In genomic region chr10:70917635-70918034, GRCh38 we compare ENCODE assay signal across 21 cellular contexts. TPM values are rescaled to one million over a fixed set of nuclear protein-coding genes. Genes with fewer than 3 reads are reported as not detected.
DNase-seq lines count a peak whose midpoint lies in the region; ATAC-seq, FAIRE-seq and TF ChIP-seq lines count a peak whose summit lies in the region.
"Had no signal": no experiment of that assay in that cellular context is flagged by ENCODE, and none has a peak within 500 bp of the region (broad histone marks: within the 10 kb centered on the region; RNA-seq: fewer than 3 reads in every experiment).

No MANE protein-coding gene starts in this region.

- no peaks in the 10 kb centered on the region for H3K79me2 ChIP-seq in K562 (ENCODE audit: control insufficient read depth, insufficient read depth, low read length)

- no peak overlapping the region for H4K91ac ChIP-seq in neuronal stem cell (ENCODE audit: low read depth, low read length, poor library complexity)

- H2BK15ac ChIP-seq in neuronal stem cell (ENCODE audit: low read length), result no peak overlapping the region

- H3K27me3 ChIP-seq in heart right ventricle, result peaks cover 0 to 38% (median 9%) of the 10 kb centered on the region in 7 donors
- peaks cover 36 to 87% of the 10 kb centered on the region in 2 experiments for H3K27me3 ChIP-seq in K562 (ENCODE audit: control insufficient read depth in 2 of 2, insufficient read depth in 2 of 2, low read length in 2 of 2)
- peaks cover 0 to 48% (median 0%) of the 10 kb centered on the region in 3 experiments for H3K27me3 ChIP-seq in neuronal stem cell (ENCODE audit: control insufficient read depth in 3 of 3, insufficient read depth in 3 of 3, low read depth in 1 of 3, low read length in 3 of 3)
- H3K27me3 ChIP-seq in aorta (ENCODE audit: control insufficient read depth in 1 of 2, insufficient read depth in 2 of 2, low read length in 1 of 2), result no peaks in the 10 kb centered on the region
- no peaks in the 10 kb centered on the region for H3K27me3 ChIP-seq in thyroid gland

- H2BK120ac ChIP-seq in neuronal stem cell (ENCODE audit: low read depth, low read length), result no peak overlapping the region

- no peaks in the 10 kb centered on the region for H3K79me1 ChIP-seq in neuronal stem cell (ENCODE audit: low read depth, low read length)

- no peak for FAIRE-seq in K562 (lab: Jason Lieb, UNC)
- FAIRE-seq: A204.1, D721Med, G401.6, GM12891, GM19239, H1, HTR-8/SVneo had no signal

- no peak overlapping the region for H3K4me3 ChIP-seq in heart right ventricle
- no peak overlapping the region for H3K4me3 ChIP-seq in K562
- H3K4me3 ChIP-seq in neuronal stem cell (ENCODE audit: low read length in 2 of 2), result no peak overlapping the region
- no peak overlapping the region for H3K4me3 ChIP-seq in aorta (ENCODE audit: low read length in 2 of 2)
- no peak overlapping the region for H3K4me3 ChIP-seq in thyroid gland (replicated peaks in 1 of 3)

- H3K9ac ChIP-seq in K562 (ENCODE audit: insufficient read depth in 1 of 2, low read depth in 2 of 2, low read length in 2 of 2) (no peak overlapping the region), neuronal stem cell (ENCODE audit: low read depth, low read length, poor library complexity) (no peak overlapping the region)

- TF ChIP-seq POLR2A in K562 (conservative IDR thresholded peaks at IDR 0.05) (no peak), thyroid gland (IDR thresholded peaks at IDR 0.05) (no peak)

- no peak overlapping the region for H2BK5ac ChIP-seq in neuronal stem cell (ENCODE audit: low read length)

- no peak overlapping the region for H3K14ac ChIP-seq in neuronal stem cell (ENCODE audit: low read length)

- peaks cover 17% of the 10 kb centered on the region for H4K20me1 ChIP-seq in K562 (replicated peaks; ENCODE audit: control insufficient read depth, insufficient read depth, low read length)

- no TSS peak for BruUV-seq in K562 (replicated peaks; lab: Mats Ljungman, UMichigan)

- no peaks in the 10 kb centered on the region for H3K36me3 ChIP-seq in heart right ventricle
- H3K36me3 ChIP-seq in K562 (ENCODE audit: control insufficient read depth, insufficient read depth, low read length), result no peaks in the 10 kb centered on the region
- no peaks in the 10 kb centered on the region for H3K36me3 ChIP-seq in neuronal stem cell (replicated peaks in 1 of 2; ENCODE audit: control insufficient read depth in 2 of 2, insufficient read depth in 2 of 2, low read length in 2 of 2)
- H3K36me3 ChIP-seq in aorta (ENCODE audit: control insufficient read depth in 1 of 2, insufficient read depth in 2 of 2, low read length in 1 of 2), result no peaks in the 10 kb centered on the region
- H3K36me3 ChIP-seq in thyroid gland, result no peaks in the 10 kb centered on the region

- H3K9me1 ChIP-seq in K562 (ENCODE audit: control insufficient read depth, insufficient read depth, low read length), result no peaks in the 10 kb centered on the region

- TF ChIP-seq RAD21 in K562 (CRISPR knock-in tag; conservative IDR thresholded peaks at IDR 0.05 in 1 of 2, IDR thresholded peaks at IDR 0.05 in 1 of 2), result no peak

- peak overlapping the region; percentile 84 for H3K18ac ChIP-seq in neuronal stem cell (ENCODE audit: low read length)

- no peak overlapping the region for H3K23ac ChIP-seq in neuronal stem cell (ENCODE audit: low read depth, low read length, poor library complexity)

- H3K27ac ChIP-seq in heart right ventricle (no peak overlapping the region), K562 (ENCODE audit: extremely low read depth, low read depth, low read length) (no peak overlapping the region), neuronal stem cell (replicated peaks; ENCODE audit: low read length) (no peak overlapping the region), aorta (ENCODE audit: low read depth in 1 of 2, low read length in 2 of 2) (no peak overlapping the region), thyroid gland (no peak overlapping the region)
- H3K27ac ChIP-seq: C4-2B had no signal

- in situ Hi-C loops in K562 (cut with MboI), result no loop called here

- H3K4me1 ChIP-seq in heart right ventricle (no peaks in the 10 kb centered on the region), K562 (replicated peaks in 1 of 2; ENCODE audit: control insufficient read depth in 2 of 2, insufficient read depth in 2 of 2, low read length in 2 of 2) (peaks cover 0 to 6% of the 10 kb centered on the region in 2 experiments; a peak in 1 of 5 replicates), neuronal stem cell (ENCODE audit: control insufficient read depth in 2 of 2, insufficient read depth in 1 of 2, low read depth in 1 of 2, low read length in 2 of 2) (peaks cover 0 to 3% of the 10 kb centered on the region in 2 donors), aorta (ENCODE audit: control insufficient read depth in 1 of 2, insufficient read depth in 2 of 2, low read length in 2 of 2) (no peaks in the 10 kb centered on the region), thyroid gland (no peaks in the 10 kb centered on the region)
- H3K4me1 ChIP-seq: Caco-2 had no signal

- TF ChIP-seq CTCF in heart right ventricle (IDR thresholded peaks at IDR 0.05) (no peak), K562 (IDR thresholded peaks at IDR 0.05 in 2 of 3, conservative IDR thresholded peaks at IDR 0.05 in 1 of 3; ENCODE audit: insufficient read depth in 2 of 3, low read depth in 1 of 3, low read length in 3 of 3) (no peak), thyroid gland (IDR thresholded peaks at IDR 0.05) (no peak)

- H4K8ac ChIP-seq in neuronal stem cell (ENCODE audit: low read depth, low read length), result no peak overlapping the region

- CTCF ChIA-PET in K562 (lab: Yijun Ruan, JAX; ENCODE audit: low intra/inter-chr PET ratio), result no interaction called here

- intact Hi-C loops in left ventricle myocardium superior (cut with micrococcal nuclease), result no loop called here
- intact Hi-C loops in heart right ventricle (cut with DNase I), result loop anchor here in 1 of 10 donors (5.0 kb wide), 1 partner anchor 360 kb away; no protein-coding TSS in a partner anchor
- intact Hi-C loops in K562 (cut with micrococcal nuclease), result no loop called here
- intact Hi-C loops in aorta (cut with DNase I), result no loop called here
- intact Hi-C loops in thyroid gland (cut with DNase I), result no loop called here

- no peak overlapping the region for H2AK5ac ChIP-seq in neuronal stem cell (ENCODE audit: low read depth, low read length)

- no peak overlapping the region for H3K4ac ChIP-seq in neuronal stem cell (ENCODE audit: low read length)

- WGBS in heart right ventricle, 2 donors, result 84 to 87% methylated on average over 10 of the region's 10 CpGs
- 3% methylated on average over 10 of the region's 10 CpGs for WGBS in K562 (ENCODE audit: insufficient coverage, low coverage, missing lambda C conversion rate)
- no CpG with 5 or more reads among the region's 10 CpGs for WGBS in neuronal stem cell (ENCODE audit: extremely low coverage in 2 of 2, insufficient read length in 2 of 2, insufficient replicate concordance in 1 of 2), 2 donors
- 79 to 82% methylated on average over 10 of the region's 10 CpGs for WGBS in aorta, 2 donors
- 78 to 79% methylated on average over 1 to 8 of the region's 10 CpGs for WGBS in thyroid gland, 2 donors

- ATAC-seq in left ventricle myocardium superior, result no peak
- no peak for ATAC-seq in heart right ventricle
- no peak for ATAC-seq in K562
- no peak for ATAC-seq in aorta (ENCODE audit: low FRiP score)
- ATAC-seq in HG03175 (IDR thresholded peaks at IDR 0.05; ENCODE audit: unreplicated experiment), result no peak

- no peak for TF ChIP-seq EP300 in K562 (IDR thresholded peaks at IDR 0.05; ENCODE audit: low read length)

- H3K4me2 ChIP-seq in K562 (ENCODE audit: insufficient read depth, low read length) (no peak overlapping the region), neuronal stem cell (ENCODE audit: insufficient read depth, low read length, poor library complexity, severe bottlenecking) (no peak overlapping the region)

- POLR2A ChIA-PET in K562 (lab: Yijun Ruan, JAX), result no interaction called here

- H2AFZ ChIP-seq in K562 (ENCODE audit: low read depth, low read length), result no peak overlapping the region
- H2AFZ ChIP-seq in neuronal stem cell (ENCODE audit: low read length), result no peak overlapping the region

- H2BK12ac ChIP-seq in neuronal stem cell (ENCODE audit: low read length), result no peak overlapping the region

- H3K9me3 ChIP-seq in heart right ventricle (no peaks in the 10 kb centered on the region), K562 (replicated peaks; ENCODE audit: control insufficient read depth, insufficient read depth, low read depth, low read length) (no peaks in the 10 kb centered on the region), neuronal stem cell (replicated peaks in 1 of 2; ENCODE audit: control insufficient read depth in 2 of 2, insufficient read depth in 1 of 2, low read depth in 1 of 2, low read length in 2 of 2) (no peaks in the 10 kb centered on the region), aorta (ENCODE audit: control insufficient read depth, low read length) (no peaks in the 10 kb centered on the region), thyroid gland (no peaks in the 10 kb centered on the region)
- H3K9me3 ChIP-seq: Caco-2 had no signal

- DNase-seq in left ventricle myocardium superior (peak; percentile 19), heart right ventricle (no peak), K562 (ENCODE audit: extremely low read depth in 1 of 4, low spot score in 3 of 4) (no peak), neuronal stem cell (ENCODE audit: low spot score) (no peak), aorta (peak; percentile 31 to 57), thyroid gland (no peak), cerebellar cortex (ENCODE audit: low spot score) (no peak)
- DNase-seq: AML-193; Caco-2; CD4-positive, alpha-beta T cell; H9; IMR-90 had no signal

RNA-seq across cellular contexts. Expression of gene PCBD1, which starts 29.3 kb away (rescaled TPM):
- total RNA-seq in left ventricle myocardium superior (172 TPM), heart right ventricle (100 to 1,000 TPM; 122 to 179 (median 144) TPM), K562 (2014; rRNA removed) (67.0 and 94.5 TPM in 2 replicates), K562 (2014; rRNA removed; fragmentation: Illumina TruSeq; extraction: Trizol) (50.5 and 56.2 TPM in 2 replicates), K562 (2015; rRNA removed; fragmentation: Illumina TruSeq; extraction: Trizol) (55.0 and 57.0 TPM in 2 replicates), K562 (2021) (62.2 and 68.5 TPM in 2 replicates), aorta (10 to 100 TPM; 46.0 to 49.1 TPM), thyroid gland (100 to 1,000 TPM in 1 of 4 donors, 10 to 100 TPM in 3; 39.4 to 124 (median 86.8) TPM)
- polyA plus RNA-seq in heart right ventricle (100 to 1,000 TPM; 116 to 118 TPM), K562 (2011; rRNA removed) (55.3 and 70.5 TPM in 2 replicates), K562 (2014; fragmentation: Illumina TruSeq; extraction: Trizol) (101 and 109 TPM in 2 replicates), K562 (2014; fragmentation: Nextera tagmentation; extraction: Ambion mirVana) (10 to 100 TPM; 14.6 to 26.7 TPM), K562 (2014; rRNA removed) (68.3 and 71.2 TPM in 2 replicates), aorta (10 to 100 TPM; 65.7 to 84.3 TPM)
- total RNA-seq in K562 (2011; cell fraction: chromatin; rRNA removed; ENCODE audit: low replicate concordance), result 5.8 and 9.9 TPM in 2 replicates
- total RNA-seq in K562 (2011; cell fraction: nucleolus; rRNA removed), result 11.3 and 12.0 TPM in 2 replicates
- 17.2 and 21.7 TPM in 2 replicates for total RNA-seq in K562 (2011; cell fraction: nucleoplasm; rRNA removed)
- polyA plus RNA-seq in K562 (2011; cell fraction: cytosol; rRNA removed), result 118 and 120 TPM in 2 replicates
- 43.7 and 47.3 TPM in 2 replicates for polyA plus RNA-seq in K562 (2011; cell fraction: nucleus; rRNA removed)
- 89.0 and 106 TPM in 2 replicates for polyA plus RNA-seq in K562 (2012)
- 26.0 and 30.5 TPM in 2 replicates for polyA minus RNA-seq in K562 (2011; rRNA and poly(A)+ RNA removed)
- polyA minus RNA-seq in K562 (2011; cell fraction: cytosol; rRNA and poly(A)+ RNA removed), result 24.7 and 31.9 TPM in 2 replicates
- polyA minus RNA-seq in K562 (2011; cell fraction: nucleus; rRNA and poly(A)+ RNA removed), result 6.7 and 12.2 TPM in 2 replicates
- 71.7 TPM for polyA plus RNA-seq in neuronal stem cell (2013, experiment 1 of 2)
- 72.0 TPM for polyA plus RNA-seq in neuronal stem cell (2013, experiment 2 of 2)

Comparison
In these comparisons a context has a peak if more than half of its experiments do, and no peak if none do; other contexts are left out.
1. DNase-seq: peak in left ventricle myocardium superior (single experiment) and aorta (2 of 2); none in heart right ventricle (0 of 2), K562 (0 of 4), neuronal stem cell (single experiment), thyroid gland (0 of 2) and cerebellar cortex (single experiment).